In genomic region chr15:73630796-73631471, GRCh38 we compare ENCODE assay signal across 8 cellular contexts. TPM values are rescaled to one million over a fixed set of nuclear protein-coding genes. Genes with fewer than 3 reads are reported as not detected.
DNase-seq lines count a peak whose midpoint lies in the region; ATAC-seq and TF ChIP-seq lines count a peak whose summit lies in the region.

No MANE protein-coding gene starts in this region.

- H3K4me1 ChIP-seq in right cardiac atrium (ENCODE audit: control insufficient read depth, insufficient read depth, low read length): peaks cover 7% of the 10 kb centered on the region

- no peaks in the 10 kb centered on the region for H3K27me3 ChIP-seq in right cardiac atrium (ENCODE audit: control insufficient read depth, insufficient read depth)

- no peak overlapping the region for H3K27ac Mint-ChIP-seq in activated B cell treated with CpG ODN at 0.5 μM for 24 hours
- H3K27ac Mint-ChIP-seq in stimulated activated effector memory CD8-positive, alpha-beta T cell treated with anti-CD3 and anti-CD28 coated beads, Interleukin-12 subunit alpha, Interleukin-12 subunit beta, amount 100 ng/mL, for 72 hours: no peak overlapping the region

- CTCF ChIA-PET in activated B cell treated with CpG ODN at 0.5 μM for 24 hours (lab: Charles Lee): interaction anchor here (1.1 to 1.5 kb wide), 2 partner anchors 10 to 70 kb away, joined by 3 to 4 read pairs; no protein-coding TSS in a partner anchor

- no peaks in the 10 kb centered on the region for H3K9me3 ChIP-seq in right cardiac atrium (ENCODE audit: control insufficient read depth, low read length)

- peak overlapping the region; percentile 98 for H3K4me3 ChIP-seq in right cardiac atrium (ENCODE audit: low read length)

- H3K27ac ChIP-seq in right cardiac atrium (ENCODE audit: low read length): no peak overlapping the region

- POLR2A ChIA-PET in activated B cell treated with CpG ODN at 0.5 μM for 24 hours (lab: Charles Lee): interaction anchor here (1.1 to 1.2 kb wide), 2 partner anchors 11 to 14 kb away, joined by 3 read pairs; no protein-coding TSS in a partner anchor

- no peak for ATAC-seq in activated B cell treated with CpG ODN at 0.5 μM for 24 hours (ENCODE audit: low read depth)
- no peak for ATAC-seq in right cardiac atrium
- ATAC-seq in stimulated activated effector memory CD8-positive, alpha-beta T cell treated with anti-CD3 and anti-CD28 coated beads, Interleukin-12 subunit alpha, Interleukin-12 subunit beta, amount 100 ng/mL, for 72 hours: no peak
- no peak for ATAC-seq in HG03520 (IDR thresholded peaks at IDR 0.05; ENCODE audit: unreplicated experiment)

- H3K4me1 Mint-ChIP-seq in activated B cell treated with CpG ODN at 0.5 μM for 24 hours: peaks cover 54% of the 10 kb centered on the region
- H3K4me1 Mint-ChIP-seq in stimulated activated effector memory CD8-positive, alpha-beta T cell treated with anti-CD3 and anti-CD28 coated beads, Interleukin-12 subunit alpha, Interleukin-12 subunit beta, amount 100 ng/mL, for 72 hours: peaks cover 47% of the 10 kb centered on the region

- intact Hi-C loops in activated B cell treated with CpG ODN at 0.5 μM for 24 hours (cut with micrococcal nuclease) (loop anchor here (5.0 to 10.0 kb wide), 4 partner anchors 294 to 1824 kb away; partner anchors contain the start of genes CLK3, LOXL1, NEO1 and SIN3A), right cardiac atrium (cut with DNase I) (loop anchor here (5.0 to 10.0 kb wide), 5 partner anchors 54 to 326 kb away; partner anchors contain the start of gene CD276 (in 1 of the 4))

- 9% methylated on average over 4 of the region's 4 CpGs for WGBS in right cardiac atrium

- H3K27me3 Mint-ChIP-seq in activated B cell treated with CpG ODN at 0.5 μM for 24 hours: no peaks in the 10 kb centered on the region

- peak overlapping the region; percentile 38 for H3K4me3 Mint-ChIP-seq in activated B cell treated with CpG ODN at 0.5 μM for 24 hours
- peak overlapping the region; percentile 81 for H3K4me3 Mint-ChIP-seq in stimulated activated effector memory CD8-positive, alpha-beta T cell treated with anti-CD3 and anti-CD28 coated beads, Interleukin-12 subunit alpha, Interleukin-12 subunit beta, amount 100 ng/mL, for 72 hours

- TF ChIP-seq CTCF in activated B cell treated with CpG ODN at 0.5 μM for 24 hours (IDR thresholded peaks at IDR 0.05): no peak

- no peaks in the 10 kb centered on the region for H3K36me3 Mint-ChIP-seq in activated B cell treated with CpG ODN at 0.5 μM for 24 hours (ENCODE audit: low read depth)
- peaks cover 8% of the 10 kb centered on the region for H3K36me3 Mint-ChIP-seq in stimulated activated effector memory CD8-positive, alpha-beta T cell treated with anti-CD3 and anti-CD28 coated beads, Interleukin-12 subunit alpha, Interleukin-12 subunit beta, amount 100 ng/mL, for 72 hours

- DNase-seq in NCI-H2196 (lab: John Stamatoyannopoulos, UW; ENCODE audit: unreplicated experiment): peak; percentile 6
- no peak for DNase-seq in NCI-H2196 treated with DMSO at 0.1 percent for 48 hours (lab: John Stamatoyannopoulos, UW; ENCODE audit: unreplicated experiment)
- DNase-seq in activated B cell treated with CpG ODN at 0.5 μM for 24 hours: no peak
- no peak for DNase-seq in right cardiac atrium
- DNase-seq in stimulated activated effector memory CD8-positive, alpha-beta T cell treated with anti-CD3 and anti-CD28 coated beads, Interleukin-12 subunit alpha, Interleukin-12 subunit beta, amount 100 ng/mL, for 72 hours (ENCODE audit: low spot score in 2 of 2): no peak
- DNase-seq in glomerular visceral epithelial cell (ENCODE audit: extremely low spot score): no peak
- no peak for DNase-seq in NCI-H187 (lab: John Stamatoyannopoulos, UW)

- H3K9me3 Mint-ChIP-seq in activated B cell treated with CpG ODN at 0.5 μM for 24 hours: no peaks in the 10 kb centered on the region
- no peaks in the 10 kb centered on the region for H3K9me3 Mint-ChIP-seq in stimulated activated effector memory CD8-positive, alpha-beta T cell treated with anti-CD3 and anti-CD28 coated beads, Interleukin-12 subunit alpha, Interleukin-12 subunit beta, amount 100 ng/mL, for 72 hours

RNA-seq across cellular contexts. Expression of gene NPTN, which starts 2.3 kb away (rescaled TPM):
- 36.1 and 39.0 TPM in 2 replicates for total RNA-seq in activated B cell treated with CpG ODN at 0.5 μM for 24 hours
- total RNA-seq in right cardiac atrium: 100 to 1,000 TPM; 262 to 320 (median 306) TPM
- 300 TPM for polyA plus RNA-seq in right cardiac atrium

RNA-seq across cellular contexts. Expression of gene CD276, which starts 53.2 kb away (rescaled TPM):
- total RNA-seq in activated B cell treated with CpG ODN at 0.5 μM for 24 hours (0.38 TPM in 1 of 2 replicates, not detected in the other), right cardiac atrium (10 to 100 TPM; 39.5 to 72.8 (median 44.0) TPM)
- 35.4 TPM for polyA plus RNA-seq in right cardiac atrium

Comparison
In these comparisons a context has a peak if more than half of its experiments do, and no peak if none do; other contexts are left out.
1. RNA of gene CD276, which starts 53.2 kb away (total RNA-seq): 39.5 to 72.8 TPM in right cardiac atrium; 0.38 TPM in activated B cell treated with CpG ODN at 0.5 μM for 24 hours; every median in the first group is over 10 times any median in the second.